In genomic region chr11:2539761-2540520, GRCh38 we compare ENCODE assay signal across 20 cellular contexts.
A peak's percentile ranks its signal among the peaks of the same experiment; 100 is the strongest.
DNase-seq lines count a peak whose midpoint lies in the region; ATAC-seq and TF ChIP-seq lines count a peak whose summit lies in the region.
"Had no signal": no experiment of that assay in that cellular context is flagged by ENCODE, and none has a peak within 500 bp of the region (broad histone marks: within the 10 kb centered on the region; RNA-seq: fewer than 3 reads in every experiment).

No MANE protein-coding gene starts in this region.

- ATAC-seq in sciatic nerve (no peak), GM19455 (IDR thresholded peaks at IDR 0.05; ENCODE audit: unreplicated experiment) (no peak), HG03432 (IDR thresholded peaks at IDR 0.05; ENCODE audit: unreplicated experiment) (no peak)
- ATAC-seq: GM23338, heart right ventricle had no signal

- H3K4me1 ChIP-seq in adrenal gland (replicated peaks in 1 of 2), result peaks cover 0 to 1% of the 10 kb centered on the region in 2 donors
- H3K4me1 ChIP-seq: heart right ventricle, tibial artery had no signal

- intact Hi-C loops in adrenal gland (cut with DNase I) (no loop called here), sciatic nerve (cut with DNase I) (loop anchor here (5.0 to 10.0 kb wide), 3 partner anchors 135 to 437 kb away; partner anchors contain the start of genes C11orf21 and TSPAN32)

- DNase-seq in NCI-H1092 (lab: John Stamatoyannopoulos, UW), result peak; percentile 24
- peak in 6 of 7 donors; percentile 13 to 49 (median 23) for DNase-seq in adrenal gland
- DNase-seq in left kidney (ENCODE audit: low read depth, low spot score), result peak; percentile 78
- DNase-seq in sciatic nerve (ENCODE audit: low spot score), result peak; percentile 51
- no peak for DNase-seq in stimulated activated CD4-positive, alpha-beta T cell treated with anti-CD3 and anti-CD28 coated beads, Interleukin-12 subunit alpha, Interleukin-12 subunit beta, amount 100 ng/mL, for 4 hours
- DNase-seq: activated B cell treated with CpG ODN at 0.5 μM for 24 hours; activated CD4-positive, alpha-beta memory T cell treated with anti-CD3 and anti-CD28 coated beads, Interleukin-2, amount 10 ng/mL, durations not matched to agents 7 days and 5 days; activated T-cell treated with anti-CD3 and anti-CD28 coated beads, Interleukin-2, amount 50 U/mL, for 24 hours; DMS79 treated with DMSO at 0.1 percent for 48 hours; KG1; NCI-H2029 treated with DMSO at 0.1 percent for 48 hours; NCI-H446 treated with DMSO at 0.1 percent for 48 hours; SK-N-SH; stimulated activated naive CD4-positive, alpha-beta T cell treated with Interleukin-2 at 50 U/mL for 16 hours had no signal

- peaks cover 0 to 11% of the 10 kb centered on the region in 2 donors for H3K36me3 ChIP-seq in adrenal gland (replicated peaks in 1 of 2)
- H3K36me3 ChIP-seq: tibial artery had no signal

- no peaks in the 10 kb centered on the region for H3K9me3 ChIP-seq in adrenal gland (replicated peaks in 1 of 3)
- H3K9me3 ChIP-seq: heart right ventricle, SK-N-SH, tibial artery had no signal

- H3K27ac ChIP-seq in adrenal gland, result peak overlapping the region in 3 of 5 donors; percentile 33 to 65 (median 41)
- H3K27ac ChIP-seq: heart right ventricle, tibial artery had no signal

- WGBS in adrenal gland, 4 donors, result 70 to 82% (median 74%) methylated on average over 18 to 25 of the region's 25 CpGs

- no peak overlapping the region for H3K4me3 ChIP-seq in adrenal gland
- H3K4me3 ChIP-seq: GM23338, heart right ventricle, lung, tibial artery had no signal

- TF ChIP-seq CTCF in adrenal gland (IDR thresholded peaks at IDR 0.05), result no peak

- H3K27me3 ChIP-seq in adrenal gland, result no peaks in the 10 kb centered on the region
- H3K27me3 ChIP-seq: heart right ventricle had no signal

- no peak for TF ChIP-seq POLR2A in adrenal gland (IDR thresholded peaks at IDR 0.05)
